22 cellular contexts compared by ENCODE assay signal in genomic region chr6:145627451-145627850, GRCh38.
DNase-seq lines count a peak whose midpoint lies in the region; ATAC-seq, FAIRE-seq and TF ChIP-seq lines count a peak whose summit lies in the region.
"Had no signal": no experiment of that assay in that cellular context is flagged by ENCODE, and none has a peak within 500 bp of the region (broad histone marks: within the 10 kb centered on the region; RNA-seq: fewer than 3 reads in every experiment).

No MANE protein-coding gene starts in this region.

- H3K23ac ChIP-seq in mesendoderm (ENCODE audit: low read length): peak overlapping the region; percentile 7

- no peak overlapping the region for H4K8ac ChIP-seq in mesendoderm (ENCODE audit: low read depth, low read length)

- H3K36me3 Mint-ChIP-seq in GM23338 (ENCODE audit: low read depth): no peaks in the 10 kb centered on the region
- peaks cover 2% of the 10 kb centered on the region for H3K36me3 Mint-ChIP-seq in activated CD4-positive, alpha-beta T cell treated with anti-CD3 and anti-CD28 coated beads for 36 hours (ENCODE audit: low read depth)

- H3K9ac ChIP-seq in K562 (ENCODE audit: insufficient read depth in 1 of 2, low read depth in 2 of 2, low read length in 2 of 2) (no peak overlapping the region), mesendoderm (ENCODE audit: low read length) (no peak overlapping the region)

- H2AFZ ChIP-seq in GM23338 (no peak overlapping the region), K562 (ENCODE audit: low read depth, low read length) (no peak overlapping the region)

- TF ChIP-seq EP300 in K562 (IDR thresholded peaks at IDR 0.05; ENCODE audit: low read length): no peak

- no peak overlapping the region for H3K4ac ChIP-seq in mesendoderm (ENCODE audit: low read depth, low read length)

- H3K27ac ChIP-seq in GM23338 (ENCODE audit: low read depth) (no peak overlapping the region), K562 (ENCODE audit: extremely low read depth, low read depth, low read length) (no peak overlapping the region), mesendoderm (ENCODE audit: low read depth, low read length) (no peak overlapping the region)
- H3K27ac ChIP-seq: 22Rv1 had no signal

- no peak overlapping the region for H3K4me3 Mint-ChIP-seq in GM23338
- H3K4me3 Mint-ChIP-seq in activated CD4-positive, alpha-beta T cell treated with anti-CD3 and anti-CD28 coated beads for 36 hours: no peak overlapping the region
- H3K4me3 Mint-ChIP-seq: CD4-positive, alpha-beta memory T cell had no signal

- WGBS in K562 (ENCODE audit: insufficient coverage, low coverage, missing lambda C conversion rate): 7% methylated on average over 17 of the region's 17 CpGs
- WGBS in mesendoderm (ENCODE audit: extremely low coverage, insufficient coverage, low lambda C conversion rate): no CpG with 5 or more reads among the region's 17 CpGs

- no peak overlapping the region for H4K5ac ChIP-seq in mesendoderm (ENCODE audit: low read length)

- TF ChIP-seq CTCF in GM23338 (conservative IDR thresholded peaks at IDR 0.05; ENCODE audit: low read depth in 2 of 2) (no peak), K562 (IDR thresholded peaks at IDR 0.05 in 2 of 3, conservative IDR thresholded peaks at IDR 0.05 in 1 of 3; ENCODE audit: insufficient read depth in 2 of 3, low read depth in 1 of 3, low read length in 3 of 3) (no peak)

- H3K27me3 ChIP-seq in GM23338 (ENCODE audit: insufficient read depth) (no peaks in the 10 kb centered on the region), K562 (ENCODE audit: control insufficient read depth in 2 of 2, insufficient read depth in 2 of 2, low read length in 2 of 2) (peaks cover 0 to 4% of the 10 kb centered on the region in 2 experiments; a peak in 1 of 5 replicates), mesendoderm (ENCODE audit: insufficient read depth, low read length, poor library complexity) (no peaks in the 10 kb centered on the region)

- 0 out of 2 replicates have a peak, but pooled peaks cover 4% of the 10 kb centered on the region for H3K9me2 ChIP-seq in GM23338 (ENCODE audit: insufficient read depth)

- no peak overlapping the region for H2BK120ac ChIP-seq in mesendoderm (ENCODE audit: low read depth, low read length)

- no peak overlapping the region for H3K4me2 ChIP-seq in GM23338
- H3K4me2 ChIP-seq in K562 (ENCODE audit: insufficient read depth, low read length): no peak overlapping the region
- H3K4me2 ChIP-seq in mesendoderm (ENCODE audit: low read length): no peak overlapping the region

- no peak overlapping the region for H2BK5ac ChIP-seq in mesendoderm (ENCODE audit: low read length)

- TF ChIP-seq POLR2A in K562 (conservative IDR thresholded peaks at IDR 0.05): no peak

- POLR2A ChIA-PET in K562 (lab: Yijun Ruan, JAX): no interaction called here
- POLR2A ChIA-PET in activated CD4-positive, alpha-beta T cell treated with anti-CD3 and anti-CD28 coated beads for 36 hours (lab: Charles Lee): no interaction called here

- H3K27ac Mint-ChIP-seq in GM23338: no peak overlapping the region
- H3K27ac Mint-ChIP-seq in activated CD4-positive, alpha-beta T cell treated with anti-CD3 and anti-CD28 coated beads for 36 hours: no peak overlapping the region
- H3K27ac Mint-ChIP-seq: CD4-positive, alpha-beta memory T cell had no signal

- peaks cover 3% of the 10 kb centered on the region; the same call in 1 of the 2 replicates for H3K4me1 ChIP-seq in GM23338 (ENCODE audit: insufficient read depth)
- no peaks in the 10 kb centered on the region for H3K4me1 ChIP-seq in K562 (replicated peaks in 1 of 2; ENCODE audit: control insufficient read depth in 2 of 2, insufficient read depth in 2 of 2, low read length in 2 of 2)
- H3K4me1 ChIP-seq in mesendoderm (ENCODE audit: control insufficient read depth, low read depth, low read length): no peaks in the 10 kb centered on the region

- no peaks in the 10 kb centered on the region for H4K20me1 ChIP-seq in GM23338 (replicated peaks; ENCODE audit: insufficient read depth)
- H4K20me1 ChIP-seq in K562 (replicated peaks; ENCODE audit: control insufficient read depth, insufficient read depth, low read length): no peaks in the 10 kb centered on the region

- no peaks in the 10 kb centered on the region for H3K9me3 ChIP-seq in K562 (replicated peaks; ENCODE audit: control insufficient read depth, insufficient read depth, low read depth, low read length)

- no peak overlapping the region for H3K56ac ChIP-seq in mesendoderm (ENCODE audit: low read length)

- no peak for TF ChIP-seq RAD21 in K562 (CRISPR knock-in tag; conservative IDR thresholded peaks at IDR 0.05 in 1 of 2, IDR thresholded peaks at IDR 0.05 in 1 of 2)

- H3K4me1 Mint-ChIP-seq in GM23338: peaks cover 3% of the 10 kb centered on the region
- H3K4me1 Mint-ChIP-seq in activated CD4-positive, alpha-beta T cell treated with anti-CD3 and anti-CD28 coated beads for 36 hours: no peaks in the 10 kb centered on the region
- H3K4me1 Mint-ChIP-seq: CD4-positive, alpha-beta memory T cell had no signal

- no peak overlapping the region for H3K4me3 ChIP-seq in GM23338
- no peak overlapping the region for H3K4me3 ChIP-seq in K562
- no peak overlapping the region for H3K4me3 ChIP-seq in mesendoderm (ENCODE audit: low read length)

- no peaks in the 10 kb centered on the region for H3F3A ChIP-seq in GM23338 (replicated peaks; ENCODE audit: low read depth)

- no peaks in the 10 kb centered on the region for H3K9me3 Mint-ChIP-seq in GM23338
- H3K9me3 Mint-ChIP-seq in activated CD4-positive, alpha-beta T cell treated with anti-CD3 and anti-CD28 coated beads for 36 hours (ENCODE audit: low read depth): no peaks in the 10 kb centered on the region
- H3K9me3 Mint-ChIP-seq: CD4-positive, alpha-beta memory T cell had no signal

- no peak for ATAC-seq in GM23338
- ATAC-seq in K562: peak; percentile 64
- no peak for ATAC-seq in activated CD4-positive, alpha-beta T cell treated with anti-CD3 and anti-CD28 coated beads for 36 hours
- no peak for ATAC-seq in HG02970 (IDR thresholded peaks at IDR 0.05; ENCODE audit: low FRiP score, unreplicated experiment)

- no peaks in the 10 kb centered on the region for H3K79me1 ChIP-seq in mesendoderm (ENCODE audit: low read length)

- H3K27me3 Mint-ChIP-seq in GM23338 (ENCODE audit: insufficient read depth, low read depth, poor library complexity): no peaks in the 10 kb centered on the region
- H3K27me3 Mint-ChIP-seq in activated CD4-positive, alpha-beta T cell treated with anti-CD3 and anti-CD28 coated beads for 36 hours: no peaks in the 10 kb centered on the region
- H3K27me3 Mint-ChIP-seq: CD4-positive, alpha-beta memory T cell had no signal

- H3K36me3 ChIP-seq in GM23338 (ENCODE audit: insufficient read depth) (no peaks in the 10 kb centered on the region), K562 (ENCODE audit: control insufficient read depth, insufficient read depth, low read length) (no peaks in the 10 kb centered on the region), mesendoderm (ENCODE audit: control insufficient read depth, insufficient read depth, low read length) (no peaks in the 10 kb centered on the region)

- no peaks in the 10 kb centered on the region for H3K79me2 ChIP-seq in GM23338 (replicated peaks; ENCODE audit: insufficient read depth)
- no peaks in the 10 kb centered on the region for H3K79me2 ChIP-seq in K562 (ENCODE audit: control insufficient read depth, insufficient read depth, low read length)
- no peaks in the 10 kb centered on the region for H3K79me2 ChIP-seq in mesendoderm (ENCODE audit: control insufficient read depth, insufficient read depth, low read length)

- peak; percentile 6 for DNase-seq in AG08395 (ENCODE audit: low spot score)
- DNase-seq in GM23338 (ENCODE audit: low spot score): peak; percentile 2
- DNase-seq in K562 (ENCODE audit: extremely low read depth in 1 of 4, low spot score in 3 of 4): no peak
- DNase-seq in mesendoderm: no peak
- DNase-seq in GF-D8 (lab: John Stamatoyannopoulos, UW): no peak
- DNase-seq in ACHN: no peak
- no peak for DNase-seq in activated CD4-positive, alpha-beta T cell treated with anti-CD3 and anti-CD28 coated beads for 36 hours
- DNase-seq: C1 segment of cervical spinal cord; Calu3; CD4-positive, alpha-beta memory T cell; COR-L47; DMS53; DMS79 treated with DMSO at 0.1 percent for 48 hours; H7; HCEC 1CT had no signal

- H2BK15ac ChIP-seq in mesendoderm (replicated peaks; ENCODE audit: low read depth): no peak overlapping the region

- no peaks in the 10 kb centered on the region for H3K9me1 ChIP-seq in K562 (ENCODE audit: control insufficient read depth, insufficient read depth, low read length)

- no TSS peak for BruUV-seq in K562 (replicated peaks; lab: Mats Ljungman, UMichigan)

- in situ Hi-C loops in K562 (cut with MboI): loop anchor here (25.0 kb wide), 1 partner anchor 1040 kb away; no protein-coding TSS in a partner anchor
- in situ Hi-C loops in ACHN (cut with HindIII; ENCODE audit: low pct_ligation_motif_present, low pct_unique_long_range_greater_than_20kb, low sequenced_read_pairs): no loop called here

- intact Hi-C loops in K562 (cut with micrococcal nuclease): no loop called here
- intact Hi-C loops in activated CD4-positive, alpha-beta T cell treated with anti-CD3 and anti-CD28 coated beads for 36 hours (cut with DNase I, micrococcal nuclease): no loop called here

- H3K18ac ChIP-seq in mesendoderm (ENCODE audit: low read length): no peak overlapping the region

- CTCF ChIA-PET in K562 (lab: Yijun Ruan, JAX; ENCODE audit: low intra/inter-chr PET ratio): no interaction called here
- CTCF ChIA-PET in activated CD4-positive, alpha-beta T cell treated with anti-CD3 and anti-CD28 coated beads for 36 hours (lab: Charles Lee): no interaction called here

- H2AK5ac ChIP-seq in mesendoderm (ENCODE audit: low read length): no peak overlapping the region

- FAIRE-seq in K562 (lab: Jason Lieb, UNC): no peak
- FAIRE-seq: A204.1, G401.6, GM12891, GM18507, H1 had no signal

TF ChIP-seq in GM23338, 12 proteins besides CTCF, POLR2A, EP300 and RAD21 (continues in another document):
- no peak for TF ChIP-seq EZH2 (IDR thresholded peaks at IDR 0.05; ENCODE audit: low read depth, unreplicated experiment)
- TF ChIP-seq ZNF331 (CRISPR knock-in tag; IDR thresholded peaks at IDR 0.05; ENCODE audit: low read depth): no peak
- TF ChIP-seq ZNF114 (CRISPR knock-in tag; IDR thresholded peaks at IDR 0.05): no peak
- no peak for TF ChIP-seq STAT1 (IDR thresholded peaks at IDR 0.05; ENCODE audit: unreplicated experiment)

TF ChIP-seq in K562, 482 proteins besides CTCF, POLR2A, EP300 and RAD21 (continues in another document):
- TF ChIP-seq NFIX (CRISPR knock-in tag; IDR thresholded peaks at IDR 0.05; ENCODE audit: low read depth) (no peak), BACH1 (tag; IDR thresholded peaks at IDR 0.05) (no peak), TOE1 (IDR thresholded peaks at IDR 0.05; ENCODE audit: borderline replicate concordance) (no peak), TOE1 (CRISPR knock-in tag; IDR thresholded peaks at IDR 0.05; ENCODE audit: borderline replicate concordance, low read depth) (no peak), HIVEP1 (CRISPR knock-in tag; IDR thresholded peaks at IDR 0.05) (no peak), TAF15 (IDR thresholded peaks at IDR 0.05; ENCODE audit: low read depth, low read length) (no peak)

Comparison
In these comparisons a context has a peak if more than half of its experiments do, and no peak if none do; other contexts are left out.
1. DNase-seq: peak in AG08395 (single experiment) and GM23338 (single experiment); none in K562 (0 of 4), mesendoderm (single experiment), GF-D8 (single experiment), ACHN (single experiment) and activated CD4-positive, alpha-beta T cell treated with anti-CD3 and anti-CD28 coated beads for 36 hours (single experiment).